32 cellular contexts compared by ENCODE assay signal in the genomic region with DNA sequence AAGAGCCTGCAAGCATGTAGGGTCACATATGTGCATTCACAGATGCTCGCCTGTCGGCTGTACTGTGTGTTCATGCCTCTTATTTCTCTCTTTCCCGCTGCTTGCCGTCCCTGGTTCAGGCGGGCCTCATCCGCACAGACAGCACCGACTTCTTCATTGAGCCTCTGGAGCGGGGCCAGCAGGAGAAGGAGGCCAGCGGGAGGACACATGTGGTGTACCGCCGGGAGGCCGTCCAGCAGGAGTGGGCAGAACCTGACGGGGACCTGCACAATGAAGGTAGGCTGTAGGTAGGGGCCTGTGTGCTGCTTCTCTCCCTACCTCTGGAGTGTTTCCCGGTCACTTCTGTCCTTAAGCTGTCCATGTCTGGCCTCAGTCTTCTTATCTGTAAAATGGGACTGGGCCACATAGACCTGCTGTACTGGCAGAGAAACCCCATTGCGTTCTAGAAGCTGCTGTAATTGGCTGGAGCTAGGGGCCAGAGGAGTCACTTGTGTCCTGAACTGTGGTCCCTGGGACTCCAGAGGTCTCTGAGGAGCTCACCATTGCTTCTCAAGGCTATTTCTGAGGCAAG. TPM values are rescaled to one million over a fixed set of nuclear protein-coding genes. Genes with fewer than 3 reads are reported as not detected.
"Had no signal": no experiment of that assay in that cellular context is flagged by ENCODE, and none has a peak within 500 bp of the region (broad histone marks: within the 10 kb centered on the region; RNA-seq: fewer than 3 reads in every experiment).

No MANE protein-coding gene starts in this region.

- H3K27ac ChIP-seq: adrenal gland, body of pancreas, brain microvascular endothelial cell, breast epithelium, VCaP had no signal

- H3K27me3 Mint-ChIP-seq: activated B cell treated with CpG ODN at 0.5 μM for 24 hours; activated CD4-positive, alpha-beta memory T cell treated with anti-CD3 and anti-CD28 coated beads for 36 hours; activated CD4-positive, alpha-beta T cell treated with anti-CD3 and anti-CD28 coated beads, Interleukin-2, amount 10 ng/mL, durations not matched to agents 7 days and 5 days; activated CD8-positive, alpha-beta T cell treated with anti-CD3 and anti-CD28 coated beads for 36 hours; activated naive CD8-positive, alpha-beta T cell treated with anti-CD3 and anti-CD28 coated beads for 36 hours; activated T-helper 17 cell treated with anti-CD3 and anti-CD28 coated beads, Interleukin-2, amount 50 U/mL, for 72 hours had no signal

- H3K36me3 ChIP-seq: adrenal gland, brain microvascular endothelial cell, breast epithelium had no signal

- ATAC-seq: activated CD8-positive, alpha-beta T cell treated with anti-CD3 and anti-CD28 coated beads for 36 hours; activated naive CD4-positive, alpha-beta T cell treated with anti-CD3 and anti-CD28 coated beads, Interleukin-2, amount 50 U/mL, for 72 hours; activated T-cell treated with anti-CD3 and anti-CD28 coated beads, Interleukin-2, amount 50 U/mL, for 4 hours; activated T-cell treated with anti-CD3 and anti-CD28 coated beads, Interleukin-2, amount 50 U/mL, for 72 hours; activated T-helper 17 cell treated with anti-CD3 and anti-CD28 coated beads, Interleukin-2, amount 50 U/mL, for 72 hours; body of pancreas; T-helper 17 cell had no signal

- H3K27me3 ChIP-seq: adrenal gland, body of pancreas, brain microvascular endothelial cell, breast epithelium had no signal

- H3K36me3 Mint-ChIP-seq: activated CD4-positive, alpha-beta memory T cell treated with anti-CD3 and anti-CD28 coated beads for 36 hours; activated naive CD4-positive, alpha-beta T cell treated with anti-CD3 and anti-CD28 coated beads, Interleukin-2, amount 50 U/mL, for 72 hours; activated naive CD8-positive, alpha-beta T cell treated with anti-CD3 and anti-CD28 coated beads for 36 hours had no signal

- H3K4me1 ChIP-seq: adrenal gland, body of pancreas, breast epithelium had no signal

- H3K4me3 Mint-ChIP-seq: activated B cell treated with CpG ODN at 0.5 μM for 24 hours; activated CD4-positive, alpha-beta memory T cell treated with anti-CD3 and anti-CD28 coated beads for 36 hours; activated CD4-positive, alpha-beta T cell treated with anti-CD3 and anti-CD28 coated beads, Interleukin-2, amount 10 ng/mL, durations not matched to agents 7 days and 5 days; activated CD8-positive, alpha-beta T cell treated with anti-CD3 and anti-CD28 coated beads for 36 hours; activated naive CD4-positive, alpha-beta T cell treated with anti-CD3 and anti-CD28 coated beads for 36 hours; activated naive CD8-positive, alpha-beta T cell treated with anti-CD3 and anti-CD28 coated beads for 36 hours; activated T-cell treated with anti-CD3 and anti-CD28 coated beads, Interleukin-2, amount 50 U/mL, for 4 hours; activated T-cell treated with anti-CD3 and anti-CD28 coated beads, Interleukin-2, amount 50 U/mL, for 72 hours; activated T-helper 1 cell treated with anti-CD3 and anti-CD28 coated beads, Interleukin-12 subunit alpha, Interleukin-12 subunit beta, Interleukin-2, Interleukin-4 antibody, amounts not matched to agents 30 ng/mL and 10 ng/mL and 1 ng/mL, durations not matched to agents 14 hours and 24 hours and 36 hours; activated T-helper 17 cell treated with anti-CD3 and anti-CD28 coated beads, Interleukin-2, amount 50 U/mL, for 72 hours; T-helper 17 cell had no signal

- H3K27ac Mint-ChIP-seq: activated B cell treated with CpG ODN at 0.5 μM for 24 hours; activated CD4-positive, alpha-beta memory T cell treated with anti-CD3 and anti-CD28 coated beads for 36 hours; activated CD4-positive, alpha-beta T cell treated with anti-CD3 and anti-CD28 coated beads, Interleukin-2, amount 10 ng/mL, durations not matched to agents 7 days and 5 days; activated CD8-positive, alpha-beta T cell treated with anti-CD3 and anti-CD28 coated beads for 36 hours; activated naive CD4-positive, alpha-beta T cell treated with anti-CD3 and anti-CD28 coated beads for 36 hours; activated naive CD4-positive, alpha-beta T cell treated with anti-CD3 and anti-CD28 coated beads, Interleukin-2, amount 50 U/mL, for 72 hours; activated naive CD8-positive, alpha-beta T cell treated with anti-CD3 and anti-CD28 coated beads for 36 hours; activated T-cell treated with anti-CD3 and anti-CD28 coated beads, Interleukin-2, amount 50 U/mL, for 72 hours; activated T-helper 1 cell treated with anti-CD3 and anti-CD28 coated beads, Interleukin-12 subunit alpha, Interleukin-12 subunit beta, Interleukin-2, Interleukin-4 antibody, amounts not matched to agents 30 ng/mL and 10 ng/mL and 1 ng/mL, durations not matched to agents 14 hours and 24 hours and 36 hours; activated T-helper 17 cell treated with anti-CD3 and anti-CD28 coated beads, Interleukin-2, amount 50 U/mL, for 72 hours; T-helper 17 cell had no signal

- DNase-seq: activated B cell treated with CpG ODN at 0.5 μM for 24 hours; activated CD4-positive, alpha-beta memory T cell treated with anti-CD3 and anti-CD28 coated beads for 36 hours; activated CD4-positive, alpha-beta T cell treated with anti-CD3 and anti-CD28 coated beads for 48 hours; activated CD4-positive, alpha-beta T cell treated with anti-CD3 and anti-CD28 coated beads, Interleukin-2, amount 10 ng/mL, durations not matched to agents 7 days and 5 days; activated CD4-positive, CD25-positive, alpha-beta regulatory T cell treated with anti-CD3 and anti-CD28 coated beads, Interleukin-2, amount 50 U/mL, for 72 hours; activated CD8-positive, alpha-beta memory T cell treated with anti-CD3 and anti-CD28 coated beads, Interleukin-2, amount 50 U/mL, for 4 hours; activated CD8-positive, alpha-beta T cell treated with anti-CD3 and anti-CD28 coated beads for 36 hours; activated effector memory CD4-positive, alpha-beta T cell treated with anti-CD3 and anti-CD28 coated beads, Interleukin-2, amount 50 U/mL, for 16 hours; activated gamma-delta T cell treated with Interleukin-2 at 50 U/mL for 16 hours; activated naive CD4-positive, alpha-beta T cell; activated naive CD4-positive, alpha-beta T cell treated with anti-CD3 and anti-CD28 coated beads for 36 hours; activated naive CD4-positive, alpha-beta T cell treated with anti-CD3 and anti-CD28 coated beads, Interleukin-2, amount 50 U/mL, for 16 hours; activated naive CD8-positive, alpha-beta T cell treated with anti-CD3 and anti-CD28 coated beads for 36 hours; activated T-cell treated with anti-CD3 and anti-CD28 coated beads for 4 hours; activated T-cell treated with anti-CD3 and anti-CD28 coated beads, Interleukin-2, amount 50 U/mL, for 1 hour; activated T-cell treated with anti-CD3 and anti-CD28 coated beads, Interleukin-2, amount 50 U/mL, for 4 hours; activated T-cell treated with anti-CD3 and anti-CD28 coated beads, Interleukin-2, amount 50 U/mL, for 72 hours; adrenal gland; amniotic stem cell; aorta; body of pancreas; brain microvascular endothelial cell; central memory CD4-positive, alpha-beta T cell; T-helper 17 cell had no signal

- H3K4me1 Mint-ChIP-seq: activated B cell treated with CpG ODN at 0.5 μM for 24 hours; activated CD4-positive, alpha-beta T cell treated with anti-CD3 and anti-CD28 coated beads, Interleukin-2, amount 10 ng/mL, durations not matched to agents 7 days and 5 days; activated naive CD8-positive, alpha-beta T cell treated with anti-CD3 and anti-CD28 coated beads for 36 hours; activated T-helper 17 cell treated with anti-CD3 and anti-CD28 coated beads, Interleukin-2, amount 50 U/mL, for 72 hours; T-helper 17 cell had no signal

- H3K4me3 ChIP-seq: adrenal gland, body of pancreas, breast epithelium had no signal

- FAIRE-seq: astrocyte, TTC549 had no signal

- H3K9me3 Mint-ChIP-seq: activated B cell treated with CpG ODN at 0.5 μM for 24 hours; activated CD4-positive, alpha-beta memory T cell treated with anti-CD3 and anti-CD28 coated beads for 36 hours; activated CD4-positive, alpha-beta T cell treated with anti-CD3 and anti-CD28 coated beads, Interleukin-2, amount 10 ng/mL, durations not matched to agents 7 days and 5 days; activated CD8-positive, alpha-beta T cell treated with anti-CD3 and anti-CD28 coated beads for 36 hours; activated naive CD4-positive, alpha-beta T cell treated with anti-CD3 and anti-CD28 coated beads for 36 hours; activated naive CD4-positive, alpha-beta T cell treated with anti-CD3 and anti-CD28 coated beads, Interleukin-2, amount 50 U/mL, for 72 hours; activated naive CD8-positive, alpha-beta T cell treated with anti-CD3 and anti-CD28 coated beads for 36 hours; activated T-cell treated with anti-CD3 and anti-CD28 coated beads, Interleukin-2, amount 50 U/mL, for 4 hours; activated T-cell treated with anti-CD3 and anti-CD28 coated beads, Interleukin-2, amount 50 U/mL, for 72 hours; activated T-helper 1 cell treated with anti-CD3 and anti-CD28 coated beads, Interleukin-12 subunit alpha, Interleukin-12 subunit beta, Interleukin-2, Interleukin-4 antibody, amounts not matched to agents 30 ng/mL and 10 ng/mL and 1 ng/mL, durations not matched to agents 14 hours and 24 hours and 36 hours; activated T-helper 17 cell treated with anti-CD3 and anti-CD28 coated beads, Interleukin-2, amount 50 U/mL, for 72 hours had no signal

- H3K9me3 ChIP-seq: adrenal gland, body of pancreas, breast epithelium had no signal

RNA-seq across cellular contexts. Expression of a gene that starts 30.0 kb away (rescaled TPM):
- total RNA-seq: activated CD4-positive, alpha-beta memory T cell treated with anti-CD3 and anti-CD28 coated beads for 36 hours; activated CD4-positive, alpha-beta T cell treated with anti-CD3 and anti-CD28 coated beads, Interleukin-2, amount 10 ng/mL, durations not matched to agents 7 days and 5 days; activated naive CD4-positive, alpha-beta T cell treated with anti-CD3 and anti-CD28 coated beads for 36 hours; T-helper 17 cell; T-helper 2 cell treated with Interferon-gamma antibody and Interleukin-4, amounts not matched to agents 100 ng/mL and 5 ng/mL, for 36 hours had no signal
